In genomic region chr10:374354-374753, GRCh38 we compare ENCODE assay signal across 22 cellular contexts.
DNase-seq lines count a peak whose midpoint lies in the region; ATAC-seq and TF ChIP-seq lines count a peak whose summit lies in the region.
"Had no signal": no experiment of that assay in that cellular context is flagged by ENCODE, and none has a peak within 500 bp of the region (broad histone marks: within the 10 kb centered on the region; RNA-seq: fewer than 3 reads in every experiment).

No MANE protein-coding gene starts in this region.

- H3K4me1 ChIP-seq in SJCRH30 (peaks cover 19% of the 10 kb centered on the region), thoracic aorta (ENCODE audit: control insufficient read depth in 1 of 2, low read depth in 2 of 2) (peaks cover 18 to 60% of the 10 kb centered on the region in 2 donors)

- H3K27me3 ChIP-seq in SJCRH30 (no peaks in the 10 kb centered on the region), thoracic aorta (replicated peaks; ENCODE audit: insufficient read depth) (no peaks in the 10 kb centered on the region)
- H3K27me3 ChIP-seq: esophagus muscularis mucosa, upper lobe of left lung had no signal

- H3K4me3 ChIP-seq in SJCRH30: no peak overlapping the region
- H3K4me3 ChIP-seq in thoracic aorta: no peak overlapping the region
- H3K4me3 ChIP-seq: esophagus muscularis mucosa, upper lobe of left lung had no signal

- H3K27ac ChIP-seq in SJCRH30 (peak overlapping the region; percentile 82), thoracic aorta (peak overlapping the region; percentile 84)
- H3K27ac ChIP-seq: upper lobe of left lung had no signal

- ATAC-seq in thoracic aorta (ENCODE audit: insufficient number of reproducible peaks, low FRiP score, low read depth) (no peak), GM18867 (IDR thresholded peaks at IDR 0.05; ENCODE audit: unreplicated experiment) (no peak)
- ATAC-seq: activated naive CD8-positive, alpha-beta T cell treated with anti-CD3 and anti-CD28 coated beads, Interleukin-2, amount 50 U/mL, for 24 hours; left cardiac atrium; natural killer cell treated with Interleukin-12 subunit alpha and Interleukin-12 subunit beta and Interleukin-15 and Interleukin-18, amount 100 ng/mL, for 72 hours; WTC11 had no signal

- H3K9me3 ChIP-seq in SJCRH30 (replicated peaks): no peaks in the 10 kb centered on the region
- no peaks in the 10 kb centered on the region for H3K9me3 ChIP-seq in thoracic aorta
- H3K9me3 ChIP-seq: esophagus muscularis mucosa, upper lobe of left lung had no signal

- peak; percentile 19 for DNase-seq in NCI-H1105 treated with DMSO at 0.1 percent for 48 hours (lab: John Stamatoyannopoulos, UW)
- DNase-seq in NCI-H1105 (lab: John Stamatoyannopoulos, UW): no peak
- DNase-seq in SJCRH30: no peak
- peak; percentile 30 for DNase-seq in medulla oblongata (ENCODE audit: extremely low spot score)
- DNase-seq in thoracic aorta (ENCODE audit: low spot score): no peak
- DNase-seq in NCI-H345 (lab: John Stamatoyannopoulos, UW): no peak
- no peak for DNase-seq in hepatic stellate cell (ENCODE audit: low spot score)
- DNase-seq: 8988T; activated CD4-positive, alpha-beta memory T cell treated with anti-CD3 and anti-CD28 coated beads for 36 hours; activated effector memory CD4-positive, alpha-beta T cell treated with anti-CD3 and anti-CD28 coated beads, Interleukin-2, amount 50 U/mL, for 16 hours; activated naive CD8-positive, alpha-beta T cell treated with anti-CD3 and anti-CD28 coated beads, Interleukin-2, amount 50 U/mL, for 24 hours; effector memory CD4-positive, alpha-beta T cell; Karpas-422; left cardiac atrium; NCI-H82; stimulated activated CD4-positive, alpha-beta T cell treated with anti-CD3 and anti-CD28 coated beads, Interleukin-2, amount 100 ng/mL, for 24 hours; stimulated activated naive CD4-positive, alpha-beta T cell treated with Interleukin-2 at 50 U/mL for 16 hours; upper lobe of left lung had no signal

- no peaks in the 10 kb centered on the region for H3K36me3 ChIP-seq in SJCRH30
- no peaks in the 10 kb centered on the region for H3K36me3 ChIP-seq in thoracic aorta

- no peak for TF ChIP-seq CTCF in thoracic aorta (IDR thresholded peaks at IDR 0.05)

Comparison
In these comparisons a context has a peak if more than half of its experiments do, and no peak if none do; other contexts are left out.
1. DNase-seq: peak in NCI-H1105 treated with DMSO at 0.1 percent for 48 hours (single experiment) and medulla oblongata (single experiment); none in NCI-H1105 (single experiment), SJCRH30 (0 of 2), thoracic aorta (single experiment), NCI-H345 (single experiment) and hepatic stellate cell (single experiment).